29 cellular contexts compared by ENCODE assay signal in genomic region chr18:24502621-24503020, GRCh38. TPM values are rescaled to one million over a fixed set of nuclear protein-coding genes. Genes with fewer than 3 reads are reported as not detected.
DNase-seq lines count a peak whose midpoint lies in the region; ATAC-seq, FAIRE-seq and TF ChIP-seq lines count a peak whose summit lies in the region.
"Had no signal": no experiment of that assay in that cellular context is flagged by ENCODE, and none has a peak within 500 bp of the region (broad histone marks: within the 10 kb centered on the region; RNA-seq: fewer than 3 reads in every experiment).

No MANE protein-coding gene starts in this region.

- no peak overlapping the region for H3K9ac ChIP-seq in kidney (ENCODE audit: low read length in 2 of 2)

- H3K27ac ChIP-seq in left lung (no peak overlapping the region), kidney (ENCODE audit: low read depth in 2 of 2, low read length in 2 of 2) (no peak overlapping the region), A673 (ENCODE audit: low read depth, low read length, poor library complexity, severe bottlenecking) (no peak overlapping the region)
- H3K27ac ChIP-seq: colonic mucosa, esophagus muscularis mucosa, vagina, WERI-Rb-1 had no signal

- no TSS peak for BruUV-seq in Calu3 (replicated peaks; lab: Mats Ljungman, UMichigan)
- BruUV-seq in A673 (replicated peaks; lab: Mats Ljungman, UMichigan) = no TSS peak

- DNase-seq in Calu3 (peak; percentile 24), LNCaP clone FGC (ENCODE audit: low read depth) (peak; percentile 56), NCI-H69 (lab: John Stamatoyannopoulos, UW) (peak; percentile 72), left lung (no peak), kidney (no peak), activated gamma-delta T cell (lab: John Stamatoyannopoulos, UW) (no peak), A673 (ENCODE audit: low spot score) (no peak)
- DNase-seq: activated CD4-positive, alpha-beta T cell treated with anti-CD3 and anti-CD28 coated beads, Interleukin-2, amount 10 ng/mL, durations not matched to agents 24 days and 14 days; activated naive CD4-positive, alpha-beta T cell treated with anti-CD3 and anti-CD28 coated beads for 36 hours; activated T-cell treated with anti-CD3 and anti-CD28 coated beads, Interleukin-2, amount 50 U/mL, for 4 hours; C1 segment of cervical spinal cord; colonic mucosa; effector memory CD4-positive, alpha-beta T cell; foreskin melanocyte; GF-D8; GOT3; Kasumi-1; NCI-H2107; stimulated activated CD4-positive, alpha-beta T cell treated with anti-CD3 and anti-CD28 coated beads, Interleukin-4, amount 100 ng/mL, for 4 hours; stimulated activated naive CD4-positive, alpha-beta T cell; WERI-Rb-1 had no signal

- H3K36me3 ChIP-seq in left lung (no peaks in the 10 kb centered on the region), kidney (ENCODE audit: control insufficient read depth in 1 of 2, insufficient read depth in 2 of 2, low read length in 2 of 2) (no peaks in the 10 kb centered on the region), A673 (ENCODE audit: insufficient read depth, low read length, poor library complexity, severe bottlenecking) (no peaks in the 10 kb centered on the region)
- H3K36me3 ChIP-seq: colonic mucosa, esophagus muscularis mucosa, vagina, WERI-Rb-1 had no signal

- ATAC-seq in left lung (peak; percentile 87), GM19328 (IDR thresholded peaks at IDR 0.05; ENCODE audit: unreplicated experiment) (no peak)
- ATAC-seq: activated T-cell treated with anti-CD3 and anti-CD28 coated beads, Interleukin-2, amount 50 U/mL, for 4 hours; natural killer cell treated with Interleukin-12 subunit alpha and Interleukin-12 subunit beta and Interleukin-15 and Interleukin-18, amount 100 ng/mL, for 72 hours; Right ventricle myocardium inferior had no signal

- no peaks in the 10 kb centered on the region for H3K36me3 Mint-ChIP-seq in Calu3 (ENCODE audit: insufficient read depth, unreplicated experiment)
- H3K36me3 Mint-ChIP-seq: natural killer cell treated with Interleukin-12 subunit alpha and Interleukin-12 subunit beta and Interleukin-15 and Interleukin-18, amount 100 ng/mL, for 72 hours had no signal

- H3K4me3 Mint-ChIP-seq in Calu3 (ENCODE audit: low read depth, unreplicated experiment) = no peak overlapping the region
- H3K4me3 Mint-ChIP-seq: activated CD4-positive, alpha-beta T cell treated with anti-CD3 and anti-CD28 coated beads, Interleukin-2, amount 10 ng/mL, durations not matched to agents 24 days and 14 days; activated naive CD4-positive, alpha-beta T cell treated with anti-CD3 and anti-CD28 coated beads for 36 hours; activated T-cell treated with anti-CD3 and anti-CD28 coated beads, Interleukin-2, amount 50 U/mL, for 4 hours; natural killer cell treated with Interleukin-12 subunit alpha and Interleukin-12 subunit beta and Interleukin-15 and Interleukin-18, amount 100 ng/mL, for 72 hours; T-helper 2 cell treated with Interferon-gamma antibody and Interleukin-4, amounts not matched to agents 5 μg/mL and 100 μg/mL, for 36 hours had no signal

- CTCF ChIA-PET in Calu3 (lab: Charles Lee) (interaction anchor here (1.1 to 1.3 kb wide), 2 partner anchors 12 to 14 kb away, joined by 3 to 10 read pairs; no protein-coding TSS in a partner anchor), A673 (lab: Charles Lee) (interaction anchor here (1.5 kb wide), 1 partner anchor 14 kb away, joined by 3 read pairs; no protein-coding TSS in a partner anchor)

- POLR2A ChIA-PET in A673 (lab: Charles Lee; ENCODE audit: low non-redundant PET) = no interaction called here

- FAIRE-seq in kidney (lab: Jason Lieb, UNC) = no peak

- H3K4me1 ChIP-seq in left lung (no peaks in the 10 kb centered on the region), kidney (ENCODE audit: control insufficient read depth in 1 of 2, insufficient read depth in 1 of 2, low read depth in 1 of 2, low read length in 2 of 2) (no peaks in the 10 kb centered on the region), A673 (ENCODE audit: insufficient read depth, low read length, poor library complexity, severe bottlenecking) (no peaks in the 10 kb centered on the region)
- H3K4me1 ChIP-seq: colonic mucosa, esophagus muscularis mucosa, vagina had no signal

- no peaks in the 10 kb centered on the region for H3K9me3 Mint-ChIP-seq in Calu3 (ENCODE audit: low read depth, unreplicated experiment)
- H3K9me3 Mint-ChIP-seq: activated CD4-positive, alpha-beta T cell treated with anti-CD3 and anti-CD28 coated beads, Interleukin-2, amount 10 ng/mL, durations not matched to agents 24 days and 14 days; activated naive CD4-positive, alpha-beta T cell treated with anti-CD3 and anti-CD28 coated beads for 36 hours; activated T-cell treated with anti-CD3 and anti-CD28 coated beads, Interleukin-2, amount 50 U/mL, for 4 hours; natural killer cell treated with Interleukin-12 subunit alpha and Interleukin-12 subunit beta and Interleukin-15 and Interleukin-18, amount 100 ng/mL, for 72 hours; T-helper 2 cell treated with Interferon-gamma antibody and Interleukin-4, amounts not matched to agents 5 μg/mL and 100 μg/mL, for 36 hours had no signal

- H3K9me3 ChIP-seq in left lung (no peaks in the 10 kb centered on the region), kidney (ENCODE audit: control insufficient read depth in 1 of 2, low read length in 2 of 2) (no peaks in the 10 kb centered on the region), A673 (ENCODE audit: low read depth, low read length, poor library complexity, severe bottlenecking) (no peaks in the 10 kb centered on the region)
- H3K9me3 ChIP-seq: colonic mucosa, esophagus muscularis mucosa, vagina had no signal

- H3K27me3 ChIP-seq in left lung (no peaks in the 10 kb centered on the region), A673 (replicated peaks; ENCODE audit: insufficient read depth, low read depth, low read length, poor library complexity) (no peaks in the 10 kb centered on the region)
- H3K27me3 ChIP-seq: colonic mucosa, esophagus muscularis mucosa, vagina had no signal

- no peaks in the 10 kb centered on the region for H3K4me1 Mint-ChIP-seq in Calu3 (ENCODE audit: low read depth, unreplicated experiment)
- H3K4me1 Mint-ChIP-seq: activated CD4-positive, alpha-beta T cell treated with anti-CD3 and anti-CD28 coated beads, Interleukin-2, amount 10 ng/mL, durations not matched to agents 24 days and 14 days had no signal

- intact Hi-C loops in Calu3 (cut with micrococcal nuclease; ENCODE audit: unreplicated experiment) (no loop called here), left lung (cut with DNase I) (no loop called here), kidney (cut with DNase I) (no loop called here), A673 (cut with micrococcal nuclease; ENCODE audit: unreplicated experiment) (loop anchor here (10.0 kb wide), 1 partner anchor 62 kb away; no protein-coding TSS in a partner anchor)

- no peak overlapping the region for H3K4me3 ChIP-seq in LNCaP clone FGC (ENCODE audit: low read depth, low read length)
- no peak overlapping the region for H3K4me3 ChIP-seq in left lung
- no peak overlapping the region for H3K4me3 ChIP-seq in kidney (ENCODE audit: low read length in 2 of 2)
- no peak overlapping the region for H3K4me3 ChIP-seq in A673 (ENCODE audit: low read depth, low read length, poor library complexity, severe bottlenecking)
- H3K4me3 ChIP-seq: colonic mucosa, esophagus muscularis mucosa, vagina had no signal

- no peak overlapping the region for H3K27ac Mint-ChIP-seq in Calu3 (ENCODE audit: unreplicated experiment)
- H3K27ac Mint-ChIP-seq: activated CD4-positive, alpha-beta T cell treated with anti-CD3 and anti-CD28 coated beads, Interleukin-2, amount 10 ng/mL, durations not matched to agents 24 days and 14 days; activated naive CD4-positive, alpha-beta T cell treated with anti-CD3 and anti-CD28 coated beads for 36 hours; natural killer cell treated with Interleukin-12 subunit alpha and Interleukin-12 subunit beta and Interleukin-15 and Interleukin-18, amount 100 ng/mL, for 72 hours; T-helper 2 cell treated with Interferon-gamma antibody and Interleukin-4, amounts not matched to agents 5 μg/mL and 100 μg/mL, for 36 hours had no signal

- peaks cover 15% of the 10 kb centered on the region for H3K27me3 Mint-ChIP-seq in Calu3 (ENCODE audit: unreplicated experiment)

- TF ChIP-seq CTCF in Calu3 (IDR thresholded peaks at IDR 0.05; ENCODE audit: unreplicated experiment) (no peak), LNCaP clone FGC (IDR thresholded peaks at IDR 0.05; ENCODE audit: control insufficient read depth, extremely low read depth, insufficient read depth) (no peak), left lung (IDR thresholded peaks at IDR 0.05) (no peak), kidney (IDR thresholded peaks at IDR 0.05; ENCODE audit: borderline replicate concordance, extremely low read depth, insufficient read depth) (no peak), A673 (conservative IDR thresholded peaks at IDR 0.05; ENCODE audit: low read depth, low read length) (no peak)

RNA-seq across cellular contexts. Expression of gene HRH4, which starts 42.2 kb away (rescaled TPM):
- total RNA-seq in Calu3 (2022) = 0.09 TPM in 1 of 2 replicates, not detected in the other
- total RNA-seq in left lung = 1 to 10 TPM in 1 of 2 donors, under 1 TPM in 1; 0.17 to 7.5 TPM
- not detected for total RNA-seq in kidney
- not detected for polyA plus RNA-seq in kidney (ENCODE audit: insufficient read depth, low read depth, low replicate concordance)
- total RNA-seq in A673 (2021) = 0.15 TPM in 1 of 2 replicates, not detected in the other
- total RNA-seq: activated naive CD4-positive, alpha-beta T cell treated with anti-CD3 and anti-CD28 coated beads for 36 hours; OCI-LY7; temporal lobe; vagina had no signal

Comparison
In these comparisons a context has a peak if more than half of its experiments do, and no peak if none do; other contexts are left out.
1. DNase-seq: peak in Calu3 (single experiment), LNCaP clone FGC (single experiment) and NCI-H69 (single experiment); none in left lung (0 of 2), kidney (single experiment), activated gamma-delta T cell (single experiment) and A673 (single experiment).